In genomic region chr4:103292959-103293358, GRCh38 we compare ENCODE assay signal across 29 cellular contexts.
"Had no signal": no experiment of that assay in that cellular context is flagged by ENCODE, and none has a peak within 500 bp of the region (broad histone marks: within the 10 kb centered on the region; RNA-seq: fewer than 3 reads in every experiment).

No MANE protein-coding gene starts in this region.

- H3K9ac ChIP-seq: parathyroid adenoma had no signal

- H3K9me3 ChIP-seq: mucosa of descending colon, neutrophil, right atrium auricular region, testis, thyroid gland, transverse colon, upper lobe of left lung had no signal

- H3K4me3 ChIP-seq: heart left ventricle, left ventricle myocardium inferior, lung, mucosa of descending colon, right atrium auricular region, skin epidermis, stomach, testis, thyroid gland, transverse colon, upper lobe of left lung had no signal

- H3K27ac Mint-ChIP-seq: immature natural killer cell; memory B cell; naive thymus-derived CD4-positive, alpha-beta T cell; natural killer cell treated with Interleukin-12 subunit alpha and Interleukin-12 subunit beta and Interleukin-15 and Interleukin-18, amount 100 ng/mL, for 72 hours; stimulated activated naive B cell treated with anti-CD40 and anti-IgM and Interleukin-4, amounts not matched to agents 10 μg/mL and 1 μg/mL and 100 μg/mL, for 72 hours had no signal

- ATAC-seq: heart left ventricle; left colon; mucosa of descending colon; naive thymus-derived CD4-positive, alpha-beta T cell; natural killer cell treated with Interleukin-12 subunit alpha and Interleukin-12 subunit beta and Interleukin-15 and Interleukin-18, amount 100 ng/mL, for 72 hours; sciatic nerve; stimulated activated naive B cell treated with anti-CD40 and anti-IgM and Interleukin-4, amounts not matched to agents 10 μg/mL and 1 μg/mL and 100 μg/mL, for 72 hours; stimulated activated naive CD8-positive, alpha-beta T cell treated with anti-CD3 and anti-CD28 coated beads, Interleukin-15, Interleukin-2, amounts not matched to agents 100 U/mL and 50 U/mL, for 24 hours had no signal

- H3K9me3 Mint-ChIP-seq: natural killer cell treated with Interleukin-12 subunit alpha and Interleukin-12 subunit beta and Interleukin-15 and Interleukin-18, amount 100 ng/mL, for 72 hours had no signal

- DNase-seq: heart left ventricle; hypothalamus; immature natural killer cell; kidney; left colon; left ventricle myocardium inferior; midbrain; mucosa of descending colon; naive thymus-derived CD4-positive, alpha-beta T cell; occipital lobe; stimulated activated CD4-positive, alpha-beta T cell treated with anti-CD3 and anti-CD28 coated beads, Interleukin-12 subunit alpha, Interleukin-12 subunit beta, amount 100 ng/mL, for 4 hours; stimulated activated CD4-positive, alpha-beta T cell treated with anti-CD3 and anti-CD28 coated beads, Interleukin-15, amount 100 ng/mL, for 24 hours; stimulated activated CD4-positive, alpha-beta T cell treated with anti-CD3 and anti-CD28 coated beads, Interleukin-2, amount 100 ng/mL, for 24 hours; stimulated activated CD4-positive, alpha-beta T cell treated with anti-CD3 and anti-CD28 coated beads, Interleukin-4, amount 100 ng/mL, for 1 hour; stimulated activated naive B cell treated with anti-CD40 and anti-IgM and Interleukin-4, amounts not matched to agents 10 μg/mL and 1 μg/mL and 100 μg/mL, for 72 hours; stimulated activated naive CD8-positive, alpha-beta T cell treated with anti-CD3 and anti-CD28 coated beads, Interleukin-15, Interleukin-2, amounts not matched to agents 100 U/mL and 50 U/mL, for 24 hours; stomach; testis; thyroid gland; transverse colon; upper lobe of left lung had no signal

- H3K27me3 ChIP-seq: heart left ventricle, neutrophil, right atrium auricular region, stomach, testis, thyroid gland, transverse colon, upper lobe of left lung had no signal

- H3K4me1 Mint-ChIP-seq: immature natural killer cell; memory B cell; naive thymus-derived CD4-positive, alpha-beta T cell; stimulated activated naive B cell treated with anti-CD40 and anti-IgM and Interleukin-4, amounts not matched to agents 10 μg/mL and 1 μg/mL and 100 μg/mL, for 72 hours had no signal

- H3K36me3 Mint-ChIP-seq: immature natural killer cell; memory B cell; naive thymus-derived CD4-positive, alpha-beta T cell; natural killer cell treated with Interleukin-12 subunit alpha and Interleukin-12 subunit beta and Interleukin-15 and Interleukin-18, amount 100 ng/mL, for 72 hours; stimulated activated naive B cell treated with anti-CD40 and anti-IgM and Interleukin-4, amounts not matched to agents 10 μg/mL and 1 μg/mL and 100 μg/mL, for 72 hours had no signal

- H3K79me2 ChIP-seq: parathyroid adenoma had no signal

- H3K36me3 ChIP-seq: heart left ventricle, left ventricle myocardium inferior, neutrophil, right atrium auricular region, stomach, thyroid gland, transverse colon, upper lobe of left lung had no signal

- H3K4me1 ChIP-seq: heart left ventricle, left ventricle myocardium inferior, parathyroid adenoma, right atrium auricular region, stomach, testis, thyroid gland, transverse colon, upper lobe of left lung had no signal

- H3K27me3 Mint-ChIP-seq: memory B cell; natural killer cell treated with Interleukin-12 subunit alpha and Interleukin-12 subunit beta and Interleukin-15 and Interleukin-18, amount 100 ng/mL, for 72 hours; stimulated activated naive B cell treated with anti-CD40 and anti-IgM and Interleukin-4, amounts not matched to agents 10 μg/mL and 1 μg/mL and 100 μg/mL, for 72 hours had no signal

- H3K4me3 Mint-ChIP-seq: immature natural killer cell; memory B cell; naive thymus-derived CD4-positive, alpha-beta T cell; natural killer cell treated with Interleukin-12 subunit alpha and Interleukin-12 subunit beta and Interleukin-15 and Interleukin-18, amount 100 ng/mL, for 72 hours; stimulated activated naive B cell treated with anti-CD40 and anti-IgM and Interleukin-4, amounts not matched to agents 10 μg/mL and 1 μg/mL and 100 μg/mL, for 72 hours had no signal

- H2AFZ ChIP-seq: parathyroid adenoma had no signal

- H3K27ac ChIP-seq: heart left ventricle, left ventricle myocardium inferior, neutrophil, parathyroid adenoma, right atrium auricular region, skin epidermis, stomach, testis, thyroid gland, transverse colon, upper lobe of left lung had no signal
